In the genomic region with DNA sequence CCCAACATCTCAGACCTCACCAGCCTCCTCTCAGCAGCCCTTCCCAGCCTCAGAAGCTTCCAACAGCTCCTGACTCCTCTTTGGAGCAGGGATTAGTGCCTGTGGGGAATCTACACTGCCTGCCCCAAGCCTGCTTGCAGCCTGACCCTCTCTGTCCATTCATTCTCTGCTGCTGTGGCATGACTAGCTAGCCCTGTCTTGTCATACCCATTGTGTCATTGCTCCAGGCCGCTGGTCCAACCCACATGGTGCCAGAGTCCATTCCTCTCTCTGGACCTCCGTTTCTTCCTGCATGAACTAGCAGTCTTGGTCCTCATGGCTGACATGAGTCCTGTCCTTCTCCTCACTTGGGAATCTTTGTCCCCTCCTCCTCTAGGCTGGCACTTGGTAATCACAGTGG, we compare ENCODE assay signal across 16 cellular contexts.
"Had no signal": no experiment of that assay in that cellular context is flagged by ENCODE, and none has a peak within 500 bp of the region (broad histone marks: within the 10 kb centered on the region; RNA-seq: fewer than 3 reads in every experiment).

No MANE protein-coding gene starts in this region.

- H3K27ac ChIP-seq: coronary artery, prostate gland, thoracic aorta had no signal

- H3K4me3 ChIP-seq: coronary artery, prostate gland, thoracic aorta had no signal

- H3K36me3 ChIP-seq: prostate gland, thoracic aorta had no signal

- DNase-seq: activated CD4-positive, alpha-beta T cell treated with anti-CD3 and anti-CD28 coated beads, Interleukin-2, amount 10 ng/mL, durations not matched to agents 24 days and 14 days; activated CD4-positive, CD25-positive, alpha-beta regulatory T cell; activated CD8-positive, alpha-beta T cell treated with anti-CD3 and anti-CD28 coated beads, Interleukin-2, amount 10 ng/mL, durations not matched to agents 7 days and 5 days; activated naive CD4-positive, alpha-beta T cell treated with Interleukin-2 at 50 U/mL for 16 hours; activated naive CD8-positive, alpha-beta T cell treated with anti-CD3 and anti-CD28 coated beads, Interleukin-2, amount 10 ng/mL, durations not matched to agents 7 days and 5 days; activated T-cell treated with anti-CD3 and anti-CD28 coated beads, Interleukin-2, amount 50 U/mL, for 24 hours; central memory CD4-positive, alpha-beta T cell; foreskin melanocyte; midbrain; stimulated activated CD4-positive, alpha-beta T cell treated with anti-CD3 and anti-CD28 coated beads, Interleukin-4, amount 100 ng/mL, for 4 hours; stimulated activated naive B cell treated with anti-CD40 and anti-IgM and Interleukin-4, amounts not matched to agents 10 μg/mL and 1 μg/mL and 100 μg/mL, for 72 hours; T-cell had no signal

- H3K9me3 ChIP-seq: prostate gland had no signal

- H3K4me1 ChIP-seq: prostate gland had no signal

- ATAC-seq: activated CD8-positive, alpha-beta T cell treated with anti-CD3 and anti-CD28 coated beads, Interleukin-2, amount 10 ng/mL, durations not matched to agents 7 days and 5 days; right cardiac atrium; stimulated activated naive B cell treated with anti-CD40 and anti-IgM and Interleukin-4, amounts not matched to agents 10 μg/mL and 1 μg/mL and 100 μg/mL, for 72 hours; T-cell had no signal
